In genomic region chr20:5128886-5129285, GRCh38 we compare ENCODE assay signal across 11 cellular contexts. TPM values are rescaled to one million over a fixed set of nuclear protein-coding genes. Genes with fewer than 3 reads are reported as not detected.
A peak's percentile ranks its signal among the peaks of the same experiment; 100 is the strongest.
DNase-seq lines count a peak whose midpoint lies in the region; ATAC-seq and TF ChIP-seq lines count a peak whose summit lies in the region.
"Had no signal": no experiment of that assay in that cellular context is flagged by ENCODE, and none has a peak within 500 bp of the region (broad histone marks: within the 10 kb centered on the region; RNA-seq: fewer than 3 reads in every experiment).

No MANE protein-coding gene starts in this region.

- no peaks in the 10 kb centered on the region for H3K9me2 ChIP-seq in OCI-LY7 (ENCODE audit: insufficient read depth, low read length)

- peak overlapping the region; percentile 96 for H3K4me2 ChIP-seq in OCI-LY7 (ENCODE audit: low read length)

- TF ChIP-seq CTCF in OCI-LY7 (conservative IDR thresholded peaks at IDR 0.05; ENCODE audit: low read length) (no peak), esophagus squamous epithelium (IDR thresholded peaks at IDR 0.05) (no peak), spleen (IDR thresholded peaks at IDR 0.05 in 8 of 11, conservative IDR thresholded peaks at IDR 0.05 in 3 of 11) (no peak), dorsolateral prefrontal cortex (IDR thresholded peaks at IDR 0.05 in 54 of 56, conservative IDR thresholded peaks at IDR 0.05 in 2 of 56; ENCODE audit: low read depth in 1 of 56, partially characterized antibody in 56 of 56) (no peak)

- 43 to 79% methylated on average over 6 of the region's 6 CpGs for WGBS in esophagus squamous epithelium, 2 donors
- WGBS in spleen, 5 donors, result 52 to 74% (median 62%) methylated on average over 6 of the region's 6 CpGs

- H3K4me1 ChIP-seq in OCI-LY7 (ENCODE audit: insufficient read depth, low read length, poor library complexity, severe bottlenecking) (peaks cover 30% of the 10 kb centered on the region), esophagus squamous epithelium (peaks cover 8 to 60% (median 12%) of the 10 kb centered on the region in 3 donors), spleen (peaks cover 16 to 71% (median 40%) of the 10 kb centered on the region in 6 donors)

- H3K36me3 ChIP-seq in OCI-LY7 (ENCODE audit: insufficient read depth, low read length) (peaks cover 19% of the 10 kb centered on the region; the same call in 1 of the 2 replicates), esophagus squamous epithelium (no peaks in the 10 kb centered on the region), spleen (peaks cover 0 to 37% (median 0%) of the 10 kb centered on the region in 6 donors)

- intact Hi-C loops in OCI-LY7 (cut with micrococcal nuclease; ENCODE audit: unreplicated experiment) (loop anchor here (5.0 kb wide), 1 partner anchor 318 kb away; no protein-coding TSS in a partner anchor), esophagus squamous epithelium (cut with DNase I) (loop anchor here (5.0 kb wide), 1 partner anchor 63 kb away; no protein-coding TSS in a partner anchor), spleen (cut with DNase I; ENCODE audit: low total_unique reads) (loop anchor here (5.0 kb wide), 1 partner anchor 63 kb away; no protein-coding TSS in a partner anchor), dorsolateral prefrontal cortex (cut with DNase I) (loop anchor here in 1 of 2 donors (5.0 to 10.0 kb wide), 2 partner anchors 43 to 316 kb away; no protein-coding TSS in a partner anchor)

- H2AFZ ChIP-seq in OCI-LY7 (ENCODE audit: low read length), result no peak overlapping the region

- no TSS peak for BruUV-seq in OCI-LY7 (replicated peaks; lab: Mats Ljungman, UMichigan)

- H3K27me3 ChIP-seq in esophagus squamous epithelium (no peaks in the 10 kb centered on the region), spleen (replicated peaks in 1 of 7) (no peaks in the 10 kb centered on the region), dorsolateral prefrontal cortex (no peaks in the 10 kb centered on the region)
- H3K27me3 ChIP-seq: neutrophil, SJSA1 had no signal

- POLR2A ChIA-PET in OCI-LY7 (lab: Charles Lee), result interaction anchor here (0.8 to 1.7 kb wide), 4 partner anchors 9 to 64 kb away, joined by 3 to 8 read pairs (median 4); partner anchors contain the start of gene PCNA

- no peak for TF ChIP-seq POLR2A in esophagus squamous epithelium (IDR thresholded peaks at IDR 0.05)
- TF ChIP-seq POLR2A in spleen (IDR thresholded peaks at IDR 0.05), result no peak

- H3K9me3 ChIP-seq in OCI-LY7 (ENCODE audit: low read length) (no peaks in the 10 kb centered on the region), esophagus squamous epithelium (no peaks in the 10 kb centered on the region), spleen (no peaks in the 10 kb centered on the region)
- H3K9me3 ChIP-seq: neutrophil, SJSA1 had no signal

- no peaks in the 10 kb centered on the region; the same call in 1 of the 2 replicates for H4K20me1 ChIP-seq in OCI-LY7 (ENCODE audit: insufficient read depth, low read length)

- H3K27ac ChIP-seq in OCI-LY7 (ENCODE audit: low read depth, low read length, poor library complexity, severe bottlenecking) (peak overlapping the region; percentile 80), esophagus squamous epithelium (peak overlapping the region in 3 of 4 donors; percentile 91 to 98 (median 97)), spleen (peak overlapping the region in 5 of 8 donors; percentile 96 to 99 (median 98)), dorsolateral prefrontal cortex (peak overlapping the region in 26 of 59 donors; percentile 8 to 98 (median 94))
- H3K27ac ChIP-seq: SJSA1 had no signal

- H3K4me3 ChIP-seq in OCI-LY7 (ENCODE audit: low read depth, low read length, poor library complexity, severe bottlenecking) (peak overlapping the region; percentile 81), esophagus squamous epithelium (peak overlapping the region in 1 of 4 donors; percentile 88), spleen (peak overlapping the region in 1 of 8 donors; percentile 97), dorsolateral prefrontal cortex (peak overlapping the region in 27 of 59 donors; percentile 1 to 99 (median 93))
- H3K4me3 ChIP-seq: SJSA1 had no signal

- peak; percentile 37 for DNase-seq in activated CD8-positive, alpha-beta memory T cell treated with anti-CD3 and anti-CD28 coated beads, Interleukin-2, amount 50 U/mL, for 48 hours
- no peak for DNase-seq in activated CD8-positive, alpha-beta memory T cell treated with anti-CD3 and anti-CD28 coated beads, Interleukin-2, amount 50 U/mL, for 4 hours
- no peak for DNase-seq in OCI-LY7 (ENCODE audit: low spot score)
- DNase-seq in esophagus squamous epithelium (lab: John Stamatoyannopoulos, UW), result no peak
- no peak for DNase-seq in spleen
- no peak for DNase-seq in AML-193 (lab: John Stamatoyannopoulos, UW)
- no peak for DNase-seq in dorsolateral prefrontal cortex
- DNase-seq: NCI-H345 had no signal

- no peak for ATAC-seq in GM18498 (IDR thresholded peaks at IDR 0.05; ENCODE audit: unreplicated experiment)

- peaks cover 58% of the 10 kb centered on the region for H3K79me2 ChIP-seq in OCI-LY7 (ENCODE audit: insufficient read depth, low read depth, low read length)

- CTCF ChIA-PET in OCI-LY7 (lab: Charles Lee; ENCODE audit: unreplicated experiment), result no interaction called here

RNA-seq across cellular contexts. Expression of gene CDS2, which starts 2.1 kb away (rescaled TPM):
- total RNA-seq in OCI-LY7 (2014; rRNA removed; shearing (Covaris generic)), result 16.5 and 16.6 TPM in 2 replicates
- total RNA-seq in OCI-LY7 (2022) (42.8 and 46.1 TPM in 2 replicates), esophagus squamous epithelium (10 to 100 TPM; 13.7 to 25.7 (median 14.5) TPM), spleen (10 to 100 TPM; 33.1 to 61.8 (median 45.5) TPM), dorsolateral prefrontal cortex (100 to 1,000 TPM; 103 to 195 (median 145) TPM)
- 10 to 100 TPM in 1 of 3 donors, 1 to 10 TPM in 2; 6.9 to 10.7 (median 9.1) TPM for polyA plus RNA-seq in spleen

RNA-seq across cellular contexts. Expression of gene PCNA, which starts 9.1 kb away (rescaled TPM):
- 499 and 567 TPM in 2 replicates for total RNA-seq in OCI-LY7 (2014; rRNA removed; shearing (Covaris generic))
- total RNA-seq in OCI-LY7 (2022) (470 and 513 TPM in 2 replicates), esophagus squamous epithelium (100 to 1,000 TPM in 2 of 4 donors, 10 to 100 TPM in 2; 58.9 to 160 (median 97.1) TPM), spleen (10 to 100 TPM; 39.6 to 81.5 (median 45.9) TPM), dorsolateral prefrontal cortex (10 to 100 TPM; 16.5 to 38.8 (median 26.1) TPM)
- polyA plus RNA-seq in spleen, result 100 to 1,000 TPM in 1 of 3 donors, 10 to 100 TPM in 2; 45.6 to 106 (median 90.0) TPM

RNA-seq across cellular contexts. Expression of gene TMEM230, which starts 16.0 kb away (rescaled TPM):
- total RNA-seq in OCI-LY7 (2014; rRNA removed; shearing (Covaris generic)), result 114 and 138 TPM in 2 replicates
- 81.1 and 90.5 TPM in 2 replicates for total RNA-seq in OCI-LY7 (2022)
- total RNA-seq in esophagus squamous epithelium, result 10 to 100 TPM; 19.2 to 46.1 (median 34.6) TPM
- 10 to 100 TPM; 62.5 to 83.7 (median 75.1) TPM for total RNA-seq in spleen
- 100 to 1,000 TPM; 112 to 131 (median 123) TPM for polyA plus RNA-seq in spleen
- 100 to 1,000 TPM in 4 of 120 experiments, 10 to 100 TPM in 116; 56.1 to 113 (median 78.5) TPM for total RNA-seq in dorsolateral prefrontal cortex
